ENCODE assay signal across 26 cellular contexts in genomic region chr13:33066329-33066728, GRCh38. TPM values are rescaled to one million over a fixed set of nuclear protein-coding genes. Genes with fewer than 3 reads are reported as not detected.
"Had no signal": no experiment of that assay in that cellular context is flagged by ENCODE, and none has a peak within 500 bp of the region (broad histone marks: within the 10 kb centered on the region; RNA-seq: fewer than 3 reads in every experiment).

No MANE protein-coding gene starts in this region.

- ATAC-seq: activated CD4-positive, CD25-positive, alpha-beta regulatory T cell treated with anti-CD3 and anti-CD28 coated beads, Interleukin-2, amount 50 U/mL, for 24 hours; activated CD8-positive, alpha-beta T cell treated with anti-CD3 and anti-CD28 coated beads for 36 hours; activated T-cell treated with anti-CD3 and anti-CD28 coated beads, Interleukin-2, amount 50 U/mL, for 4 hours; activated T-helper 17 cell treated with anti-CD3 and anti-CD28 coated beads, Interleukin-2, amount 50 U/mL, for 72 hours; esophagus mucosa had no signal

- H3K4me3 ChIP-seq: coronary artery, dorsolateral prefrontal cortex had no signal

- FAIRE-seq: astrocyte, bronchial epithelial cell had no signal

- H3K27me3 ChIP-seq: brain microvascular endothelial cell, dorsolateral prefrontal cortex had no signal

- H3K27ac ChIP-seq: brain microvascular endothelial cell, coronary artery, dorsolateral prefrontal cortex had no signal

- DNase-seq: activated B cell treated with CpG ODN at 0.5 μM for 24 hours; activated CD4-positive, alpha-beta T cell treated with anti-CD3 and anti-CD28 coated beads for 48 hours; activated CD4-positive, alpha-beta T cell treated with anti-CD3 and anti-CD28 coated beads, Interleukin-2, amount 50 U/mL, for 1 hour; activated CD4-positive, alpha-beta T cell treated with anti-CD3 and anti-CD28 coated beads, Interleukin-2, amount 50 U/mL, for 48 hours; activated CD8-positive, alpha-beta memory T cell treated with anti-CD3 and anti-CD28 coated beads for 24 hours; activated CD8-positive, alpha-beta T cell treated with anti-CD3 and anti-CD28 coated beads for 36 hours; activated effector memory CD4-positive, alpha-beta T cell treated with Interleukin-2 at 50 U/mL for 16 hours; activated gamma-delta T cell treated with Interleukin-2 at 50 U/mL for 16 hours; activated naive CD4-positive, alpha-beta T cell treated with anti-CD3 and anti-CD28 coated beads, Interleukin-2, amount 50 U/mL, for 16 hours; activated naive CD4-positive, alpha-beta T cell treated with Interleukin-2 at 50 U/mL for 16 hours; activated T-cell treated with anti-CD3 and anti-CD28 coated beads, Interleukin-2, amount 50 U/mL, for 4 hours; amniotic stem cell; anterior cingulate cortex; brain microvascular endothelial cell; dorsolateral prefrontal cortex; effector memory CD4-positive, alpha-beta T cell; endodermal cell; foreskin fibroblast; head of caudate nucleus; T-helper 2 cell had no signal

- H3K36me3 ChIP-seq: brain microvascular endothelial cell had no signal

RNA-seq across cellular contexts. Expression of gene KL, which starts 50.1 kb away (rescaled TPM):
- total RNA-seq: bronchial epithelial cell had no signal
